11 cellular contexts compared by ENCODE assay signal in genomic region chr1:37901191-37901892, GRCh38. TPM values are rescaled to one million over a fixed set of nuclear protein-coding genes. Genes with fewer than 3 reads are reported as not detected.
DNase-seq lines count a peak whose midpoint lies in the region; ATAC-seq lines count a peak whose summit lies in the region.
"Had no signal": no experiment of that assay in that cellular context is flagged by ENCODE, and none has a peak within 500 bp of the region (broad histone marks: within the 10 kb centered on the region; RNA-seq: fewer than 3 reads in every experiment).

No MANE protein-coding gene starts in this region.

- H3K4me3 Mint-ChIP-seq in activated T-cell treated with anti-CD3 and anti-CD28 coated beads, Interleukin-2, amount 50 U/mL, for 72 hours = peak overlapping the region in 1 of 2 donors; percentile 16
- H3K4me3 Mint-ChIP-seq in T-cell = no peak overlapping the region
- H3K4me3 Mint-ChIP-seq: activated naive CD4-positive, alpha-beta T cell treated with anti-CD3 and anti-CD28 coated beads for 36 hours had no signal

- H3K36me3 Mint-ChIP-seq in activated T-cell treated with anti-CD3 and anti-CD28 coated beads, Interleukin-2, amount 50 U/mL, for 72 hours (ENCODE audit: insufficient read depth in 2 of 2) = peaks cover 3 to 6% of the 10 kb centered on the region in 2 donors
- H3K36me3 Mint-ChIP-seq in T-cell = peaks cover 8% of the 10 kb centered on the region

- H3K27me3 ChIP-seq in thymus (ENCODE audit: control insufficient read depth, insufficient read depth) = no peaks in the 10 kb centered on the region

- no peaks in the 10 kb centered on the region for H3K9me3 Mint-ChIP-seq in activated T-cell treated with anti-CD3 and anti-CD28 coated beads, Interleukin-2, amount 50 U/mL, for 72 hours
- peaks cover 0 to 2% (median 0%) of the 10 kb centered on the region in 3 donors for H3K9me3 Mint-ChIP-seq in T-cell
- H3K9me3 Mint-ChIP-seq: activated naive CD4-positive, alpha-beta T cell treated with anti-CD3 and anti-CD28 coated beads for 36 hours had no signal

- no peaks in the 10 kb centered on the region for H3K36me3 ChIP-seq in thymus (ENCODE audit: control insufficient read depth, insufficient read depth)

- WGBS in thymus = 65% methylated on average over 8 of the region's 8 CpGs

- H3K4me1 ChIP-seq in thymus (ENCODE audit: control insufficient read depth, insufficient read depth, low read length) = no peaks in the 10 kb centered on the region

- DNase-seq in activated T-cell treated with anti-CD3 and anti-CD28 coated beads, Interleukin-2, amount 50 U/mL, for 72 hours = no peak
- no peak for DNase-seq in activated T-cell treated with anti-CD3 and anti-CD28 coated beads for 4 hours
- DNase-seq in T-cell = peak in 1 of 34 experiments; percentile 13
- no peak for DNase-seq in T1000 (lab: John Stamatoyannopoulos, UW)
- no peak for DNase-seq in OCI-M1 (lab: John Stamatoyannopoulos, UW)
- DNase-seq in stimulated activated naive CD4-positive, alpha-beta T cell (lab: John Stamatoyannopoulos, UW) = no peak
- DNase-seq: activated naive CD4-positive, alpha-beta T cell treated with anti-CD3 and anti-CD28 coated beads for 36 hours; left cardiac atrium had no signal

- CTCF ChIA-PET in T-cell (lab: Charles Lee) = no interaction called here

- H3K27ac ChIP-seq in thymus (ENCODE audit: low read depth) = peak overlapping the region; percentile 43
- H3K27ac ChIP-seq: SK-N-MC had no signal

- peak overlapping the region; percentile 90 for H3K27ac Mint-ChIP-seq in activated T-cell treated with anti-CD3 and anti-CD28 coated beads, Interleukin-2, amount 50 U/mL, for 72 hours
- peak overlapping the region; percentile 3 to 61 for H3K27ac Mint-ChIP-seq in T-cell
- H3K27ac Mint-ChIP-seq: activated naive CD4-positive, alpha-beta T cell treated with anti-CD3 and anti-CD28 coated beads for 36 hours had no signal

- no peaks in the 10 kb centered on the region for H3K9me3 ChIP-seq in thymus (ENCODE audit: control insufficient read depth)

- H3K27me3 Mint-ChIP-seq in activated T-cell treated with anti-CD3 and anti-CD28 coated beads, Interleukin-2, amount 50 U/mL, for 72 hours (ENCODE audit: low read depth) = no peaks in the 10 kb centered on the region
- H3K27me3 Mint-ChIP-seq in T-cell = no peaks in the 10 kb centered on the region

- H3K4me3 ChIP-seq in thymus (ENCODE audit: low read length) = no peak overlapping the region
- H3K4me3 ChIP-seq: SK-N-MC had no signal

- POLR2A ChIA-PET in T-cell (lab: Charles Lee) = no interaction called here

- no peak for ATAC-seq in activated T-cell treated with anti-CD3 and anti-CD28 coated beads, Interleukin-2, amount 50 U/mL, for 72 hours (replicated peaks in 1 of 2)
- peak; percentile 74 for ATAC-seq in HG02798 (IDR thresholded peaks at IDR 0.05; ENCODE audit: poor library complexity, unreplicated experiment)
- ATAC-seq in T-cell (replicated peaks in 1 of 4) = no peak
- ATAC-seq: left cardiac atrium had no signal

- H3K4me1 Mint-ChIP-seq in activated T-cell treated with anti-CD3 and anti-CD28 coated beads, Interleukin-2, amount 50 U/mL, for 72 hours (ENCODE audit: low read depth) = peaks cover 14% of the 10 kb centered on the region
- peaks cover 10 to 12% (median 11%) of the 10 kb centered on the region in 3 donors for H3K4me1 Mint-ChIP-seq in T-cell

RNA-seq across cellular contexts. Expression of gene MTF1, which starts 42.0 kb away (rescaled TPM):
- total RNA-seq in activated T-cell treated with anti-CD3 and anti-CD28 coated beads, Interleukin-2, amount 50 U/mL, for 72 hours = 10 to 100 TPM; 26.8 to 28.1 TPM
- total RNA-seq in T-cell = 10 to 100 TPM; 23.6 to 29.9 (median 24.9) TPM
- 3.1 TPM for polyA plus RNA-seq in thymus

RNA-seq across cellular contexts. Expression of gene INPP5B, which starts 45.5 kb away (rescaled TPM):
- 10 to 100 TPM; 44.7 to 53.6 TPM for total RNA-seq in activated T-cell treated with anti-CD3 and anti-CD28 coated beads, Interleukin-2, amount 50 U/mL, for 72 hours
- total RNA-seq in T-cell = 10 to 100 TPM; 27.9 to 35.8 (median 30.9) TPM
- 24.8 TPM for polyA plus RNA-seq in thymus
